11 cellular contexts compared by ENCODE assay signal in genomic region chr12:53498235-53498630, GRCh38. TPM values are rescaled to one million over a fixed set of nuclear protein-coding genes. Genes with fewer than 3 reads are reported as not detected.
DNase-seq lines count a peak whose midpoint lies in the region; ATAC-seq and TF ChIP-seq lines count a peak whose summit lies in the region.
"Had no signal": no experiment of that assay in that cellular context is flagged by ENCODE, and none has a peak within 500 bp of the region (broad histone marks: within the 10 kb centered on the region; RNA-seq: fewer than 3 reads in every experiment).

No MANE protein-coding gene starts in this region.

- H3K9me3 ChIP-seq in mesenchymal stem cell (ENCODE audit: control insufficient read depth, low read length), result no peaks in the 10 kb centered on the region
- H3K9me3 ChIP-seq in upper lobe of right lung, result no peaks in the 10 kb centered on the region
- H3K9me3 ChIP-seq: prostate gland had no signal

- peaks cover 9 to 17% of the 10 kb centered on the region in 2 experiments for H3K36me3 ChIP-seq in mesenchymal stem cell (ENCODE audit: control insufficient read depth in 1 of 2, insufficient read depth in 2 of 2, low read depth in 1 of 2, low read length in 2 of 2)
- H3K36me3 ChIP-seq in upper lobe of right lung, result no peaks in the 10 kb centered on the region
- H3K36me3 ChIP-seq: prostate gland had no signal

- WGBS in mesenchymal stem cell, result 83% methylated on average over 2 of the region's 2 CpGs

- no peak overlapping the region for H2BK5ac ChIP-seq in mesenchymal stem cell (ENCODE audit: low read depth, low read length, poor library complexity, severe bottlenecking)

- H3K27me3 ChIP-seq in mesenchymal stem cell (ENCODE audit: control insufficient read depth in 1 of 2, insufficient read depth in 1 of 2, low read length in 2 of 2) (no peaks in the 10 kb centered on the region), upper lobe of right lung (no peaks in the 10 kb centered on the region)

- H4K8ac ChIP-seq in mesenchymal stem cell (ENCODE audit: low read length), result no peak overlapping the region

- peak overlapping the region; percentile 56 for H3K4me3 ChIP-seq in astrocyte of the cerebellum (ENCODE audit: low read depth, low read length)
- H3K4me3 ChIP-seq in mesenchymal stem cell (ENCODE audit: insufficient read depth in 1 of 2, low read depth in 1 of 2, low read length in 2 of 2), result peak overlapping the region in 1 of 2 experiments; percentile 94
- peak overlapping the region; percentile 23 for H3K4me3 ChIP-seq in upper lobe of right lung

- H3K4ac ChIP-seq in mesenchymal stem cell (ENCODE audit: low read depth in 1 of 2, low read length in 2 of 2), result no peak overlapping the region

- no peak overlapping the region for H2BK120ac ChIP-seq in mesenchymal stem cell (ENCODE audit: low read depth, low read length)

- H4K91ac ChIP-seq in mesenchymal stem cell (ENCODE audit: low read length), result no peak overlapping the region

- CTCF ChIA-PET in activated naive CD4-positive, alpha-beta T cell treated with anti-CD3 and anti-CD28 coated beads for 36 hours (lab: Charles Lee), result interaction anchor here (0.6 to 2.6 kb wide), 5 partner anchors 10 to 290 kb away, joined by 3 to 15 read pairs (median 4); partner anchors contain the start of gene SP1

- no peaks in the 10 kb centered on the region for H3K9me3 Mint-ChIP-seq in activated naive CD4-positive, alpha-beta T cell treated with anti-CD3 and anti-CD28 coated beads for 36 hours
- H3K9me3 Mint-ChIP-seq: CD14-positive monocyte had no signal

- no peak overlapping the region for H2BK15ac ChIP-seq in mesenchymal stem cell (ENCODE audit: low read depth, poor library complexity, severe bottlenecking)

- peaks cover 40% of the 10 kb centered on the region for H3K4me1 ChIP-seq in mesenchymal stem cell (ENCODE audit: control insufficient read depth, insufficient read depth, low read depth, low read length)
- H3K4me1 ChIP-seq in upper lobe of right lung, result peaks cover 54% of the 10 kb centered on the region

- in situ Hi-C loops in astrocyte of the cerebellum (cut with HindIII; ENCODE audit: low sequenced_read_pairs), result no loop called here

- no peak overlapping the region for H3K14ac ChIP-seq in mesenchymal stem cell (ENCODE audit: low read length in 2 of 2)

- no peaks in the 10 kb centered on the region for H3K36me3 Mint-ChIP-seq in activated naive CD4-positive, alpha-beta T cell treated with anti-CD3 and anti-CD28 coated beads for 36 hours (ENCODE audit: low read depth)

- intact Hi-C loops in activated naive CD4-positive, alpha-beta T cell treated with anti-CD3 and anti-CD28 coated beads for 36 hours (cut with micrococcal nuclease), result no loop called here
- intact Hi-C loops in upper lobe of right lung (cut with DNase I), result no loop called here

- H3K4me1 Mint-ChIP-seq in activated naive CD4-positive, alpha-beta T cell treated with anti-CD3 and anti-CD28 coated beads for 36 hours (ENCODE audit: low read depth), result peaks cover 42% of the 10 kb centered on the region

- H2BK12ac ChIP-seq in mesenchymal stem cell (ENCODE audit: low read length in 2 of 2), result peak overlapping the region in 1 of 2 experiments; percentile 14

- no peak for TF ChIP-seq CTCF in astrocyte of the cerebellum (IDR thresholded peaks at IDR 0.05; ENCODE audit: low read depth, low read length, missing control alignments)
- no peak for TF ChIP-seq CTCF in upper lobe of right lung (IDR thresholded peaks at IDR 0.05)

- H2AFZ ChIP-seq in mesenchymal stem cell (ENCODE audit: low read depth, low read length), result no peak overlapping the region

- H3K27ac Mint-ChIP-seq in activated naive CD4-positive, alpha-beta T cell treated with anti-CD3 and anti-CD28 coated beads for 36 hours, result peak overlapping the region; percentile 61

- no peak overlapping the region for H3K23ac ChIP-seq in mesenchymal stem cell (ENCODE audit: low read length in 2 of 2)

- no peaks in the 10 kb centered on the region for H3K27me3 Mint-ChIP-seq in activated naive CD4-positive, alpha-beta T cell treated with anti-CD3 and anti-CD28 coated beads for 36 hours (ENCODE audit: low read depth)

- DNase-seq in activated naive CD4-positive, alpha-beta T cell treated with anti-CD3 and anti-CD28 coated beads for 36 hours, result no peak
- no peak for DNase-seq in activated naive CD4-positive, alpha-beta T cell treated with Interleukin-2 at 50 U/mL for 16 hours
- DNase-seq in astrocyte of the cerebellum (ENCODE audit: low read depth) (no peak), mesenchymal stem cell (no peak), upper lobe of right lung (no peak), NOMO-1 treated with DMSO at 0.1 percent for 48 hours (lab: John Stamatoyannopoulos, UW; ENCODE audit: unreplicated experiment) (no peak), NCI-H2029 treated with DMSO at 0.1 percent for 48 hours (lab: John Stamatoyannopoulos, UW) (no peak), occipital lobe (lab: John Stamatoyannopoulos, UW) (no peak)

- H3K79me1 ChIP-seq in mesenchymal stem cell (replicated peaks; ENCODE audit: low read length, poor library complexity, severe bottlenecking), result peaks cover 45% of the 10 kb centered on the region

- H3K4me3 Mint-ChIP-seq in activated naive CD4-positive, alpha-beta T cell treated with anti-CD3 and anti-CD28 coated beads for 36 hours, result peak overlapping the region; percentile 81

- ATAC-seq in upper lobe of right lung, result no peak

- H3K4me2 ChIP-seq in mesenchymal stem cell (ENCODE audit: low read length, poor library complexity, severe bottlenecking), result peak overlapping the region; percentile 83

- no peak overlapping the region for H3K18ac ChIP-seq in mesenchymal stem cell (ENCODE audit: low read depth in 1 of 2, low read length in 2 of 2)

- H3K9ac ChIP-seq in mesenchymal stem cell (ENCODE audit: low read length), result peak overlapping the region; percentile 88

- no peak overlapping the region for H2AK5ac ChIP-seq in mesenchymal stem cell (ENCODE audit: low read length, severe bottlenecking)

- H3K27ac ChIP-seq in mesenchymal stem cell (ENCODE audit: low read length, poor library complexity, severe bottlenecking) (no peak overlapping the region), upper lobe of right lung (no peak overlapping the region)

RNA-seq across cellular contexts. Expression of gene MAP3K12, which starts 1.0 kb away (rescaled TPM):
- 1 to 10 TPM; 6.0 to 8.2 TPM for total RNA-seq in activated naive CD4-positive, alpha-beta T cell treated with anti-CD3 and anti-CD28 coated beads for 36 hours
- polyA plus RNA-seq in mesenchymal stem cell (2013, experiment 1 of 2), result 59.4 TPM
- polyA plus RNA-seq in mesenchymal stem cell (2013, experiment 2 of 2), result 61.3 TPM
- total RNA-seq in upper lobe of right lung (22.3 TPM), occipital lobe (30.9 TPM)

RNA-seq across cellular contexts. Expression of gene TARBP2, which starts 2.9 kb away (rescaled TPM):
- 10 to 100 TPM; 25.0 to 26.8 TPM for total RNA-seq in activated naive CD4-positive, alpha-beta T cell treated with anti-CD3 and anti-CD28 coated beads for 36 hours
- polyA plus RNA-seq in mesenchymal stem cell (2013, experiment 1 of 2), result 22.2 TPM
- 24.9 TPM for polyA plus RNA-seq in mesenchymal stem cell (2013, experiment 2 of 2)
- total RNA-seq in upper lobe of right lung (33.1 TPM), occipital lobe (28.1 TPM)

RNA-seq across cellular contexts. Expression of gene NPFF, which starts 9.1 kb away (rescaled TPM):
- total RNA-seq in activated naive CD4-positive, alpha-beta T cell treated with anti-CD3 and anti-CD28 coated beads for 36 hours, result not detected
- 0.25 TPM for polyA plus RNA-seq in mesenchymal stem cell (2013, experiment 1 of 2)
- 0.67 TPM for polyA plus RNA-seq in mesenchymal stem cell (2013, experiment 2 of 2)
- total RNA-seq in upper lobe of right lung (not detected), occipital lobe (not detected)
- total RNA-seq: endothelial cell of umbilical vein, prostate gland had no signal
- polyA plus RNA-seq: CD14-positive monocyte, endothelial cell of umbilical vein had no signal

RNA-seq across cellular contexts. Expression of gene PCBP2, which starts 46.3 kb away (rescaled TPM):
- total RNA-seq in activated naive CD4-positive, alpha-beta T cell treated with anti-CD3 and anti-CD28 coated beads for 36 hours, result 1,000 to 10,000 TPM; 1,085 to 1,132 TPM
- polyA plus RNA-seq in mesenchymal stem cell (2013, experiment 1 of 2), result 467 TPM
- 455 TPM for polyA plus RNA-seq in mesenchymal stem cell (2013, experiment 2 of 2)
- 727 TPM for total RNA-seq in upper lobe of right lung
- 181 TPM for total RNA-seq in occipital lobe

RNA-seq across cellular contexts. Expression of gene PRR13, which starts 56.7 kb away (rescaled TPM):
- total RNA-seq in activated naive CD4-positive, alpha-beta T cell treated with anti-CD3 and anti-CD28 coated beads for 36 hours, result 100 to 1,000 TPM; 207 to 216 TPM
- 326 TPM for polyA plus RNA-seq in mesenchymal stem cell (2013, experiment 1 of 2)
- polyA plus RNA-seq in mesenchymal stem cell (2013, experiment 2 of 2), result 326 TPM
- total RNA-seq in upper lobe of right lung, result 172 TPM
- 5.9 TPM for total RNA-seq in occipital lobe
